Comparison of ENCODE assay signal across 21 cellular contexts in genomic region chr7:70306173-70306572, GRCh38.
DNase-seq lines count a peak whose midpoint lies in the region; ATAC-seq, FAIRE-seq and TF ChIP-seq lines count a peak whose summit lies in the region.
"Had no signal": no experiment of that assay in that cellular context is flagged by ENCODE, and none has a peak within 500 bp of the region (broad histone marks: within the 10 kb centered on the region; RNA-seq: fewer than 3 reads in every experiment).

No MANE protein-coding gene starts in this region.

- H3K4me3 ChIP-seq in GM23338 (no peak overlapping the region), H1 (ENCODE audit: extremely low read depth in 1 of 4, insufficient read depth in 2 of 4, low read depth in 3 of 4, low read length in 4 of 4) (no peak overlapping the region)
- H3K4me3 ChIP-seq: BLaER1 treated with 17β-estradiol and CSF1 and Interleukin-3, amounts not matched to agents 10 nM and 100 nM had no signal

- no peak for FAIRE-seq in H1 (lab: Jason Lieb, UNC)
- FAIRE-seq: D721Med, GM12892, GM19239 had no signal

- POLR2A ChIA-PET in H1 (lab: Charles Lee; ENCODE audit: partially characterized antibody), result no interaction called here

- H2BK120ac ChIP-seq in H1 (replicated peaks; ENCODE audit: low read depth, low read length), result no peak overlapping the region

- no peak overlapping the region; the same call in 2 of the 3 replicates for H3K4me3 Mint-ChIP-seq in GM23338
- H3K4me3 Mint-ChIP-seq in endothelial cell (ENCODE audit: unreplicated experiment), result no peak overlapping the region
- H3K4me3 Mint-ChIP-seq in activated CD8-positive, alpha-beta memory T cell treated with anti-CD3 and anti-CD28 coated beads, Interleukin-2, amount 10 ng/mL, durations not matched to agents 7 days and 5 days, result no peak overlapping the region
- H3K4me3 Mint-ChIP-seq: CD14-positive monocyte; CD4-positive, alpha-beta T cell; CD8-positive, alpha-beta memory T cell had no signal

- no peak overlapping the region for H4K91ac ChIP-seq in H1 (replicated peaks; ENCODE audit: insufficient read length, low read length)

- no peak for TF ChIP-seq RAD21 in H1 (IDR thresholded peaks at IDR 0.05 in 1 of 2, conservative IDR thresholded peaks at IDR 0.05 in 1 of 2; ENCODE audit: low read depth in 2 of 2, low read length in 2 of 2)

- WGBS in H1 (ENCODE audit: extremely low coverage in 1 of 2, insufficient coverage in 1 of 2, insufficient read length in 1 of 2, insufficient replicate concordance in 2 of 2, low coverage in 1 of 2, low lambda C conversion rate in 2 of 2, missing lambda C conversion rate in 1 of 2), 2 experiments, result 89% methylated on average over 2 of the region's 2 CpGs; no CpG with 5 or more reads in 1 of the 2 experiments

- no peaks in the 10 kb centered on the region for H4K20me1 ChIP-seq in GM23338 (replicated peaks; ENCODE audit: insufficient read depth)
- no peaks in the 10 kb centered on the region for H4K20me1 ChIP-seq in H1 (replicated peaks in 1 of 2; ENCODE audit: control insufficient read depth in 1 of 2, insufficient read depth in 2 of 2, low read length in 2 of 2)

- H3K9me3 Mint-ChIP-seq in GM23338 (no peaks in the 10 kb centered on the region), endothelial cell (ENCODE audit: unreplicated experiment) (no peaks in the 10 kb centered on the region)
- H3K9me3 Mint-ChIP-seq in activated CD8-positive, alpha-beta memory T cell treated with anti-CD3 and anti-CD28 coated beads, Interleukin-2, amount 10 ng/mL, durations not matched to agents 7 days and 5 days (ENCODE audit: low read depth), result peaks cover 2% of the 10 kb centered on the region
- H3K9me3 Mint-ChIP-seq: CD4-positive, alpha-beta T cell; CD8-positive, alpha-beta memory T cell had no signal

- no peak overlapping the region for H3K56ac ChIP-seq in H1 (replicated peaks; ENCODE audit: insufficient read length, low read depth, low read length)

- H3K23me2 ChIP-seq in H1 (ENCODE audit: low read depth, low read length), result no peaks in the 10 kb centered on the region

- H3K9me2 ChIP-seq in GM23338 (ENCODE audit: insufficient read depth), result no peaks in the 10 kb centered on the region

- no peaks in the 10 kb centered on the region for H3K79me1 ChIP-seq in H1 (ENCODE audit: low read depth, low read length)

- no peaks in the 10 kb centered on the region for H3F3A ChIP-seq in GM23338 (replicated peaks; ENCODE audit: low read depth)

- H3K79me2 ChIP-seq in GM23338 (replicated peaks; ENCODE audit: insufficient read depth) (no peaks in the 10 kb centered on the region), H1 (ENCODE audit: control insufficient read depth in 1 of 2, insufficient read depth in 2 of 2, low read length in 2 of 2) (no peaks in the 10 kb centered on the region)

- H3K27me3 Mint-ChIP-seq in GM23338 (ENCODE audit: insufficient read depth, low read depth, poor library complexity) (peaks cover 2% of the 10 kb centered on the region), endothelial cell (ENCODE audit: unreplicated experiment) (no peaks in the 10 kb centered on the region)
- peaks cover 5% of the 10 kb centered on the region for H3K27me3 Mint-ChIP-seq in activated CD8-positive, alpha-beta memory T cell treated with anti-CD3 and anti-CD28 coated beads, Interleukin-2, amount 10 ng/mL, durations not matched to agents 7 days and 5 days
- H3K27me3 Mint-ChIP-seq: CD4-positive, alpha-beta T cell; CD8-positive, alpha-beta memory T cell had no signal

- H4K5ac ChIP-seq in H1 (ENCODE audit: insufficient read length, low read depth, low read length), result no peak overlapping the region

- H3K27ac Mint-ChIP-seq in GM23338 (no peak overlapping the region), endothelial cell (ENCODE audit: unreplicated experiment) (no peak overlapping the region)
- no peak overlapping the region for H3K27ac Mint-ChIP-seq in activated CD8-positive, alpha-beta memory T cell treated with anti-CD3 and anti-CD28 coated beads, Interleukin-2, amount 10 ng/mL, durations not matched to agents 7 days and 5 days
- H3K27ac Mint-ChIP-seq: CD4-positive, alpha-beta T cell; CD8-positive, alpha-beta memory T cell had no signal

- CTCF ChIA-PET in H1 (lab: Charles Lee; ENCODE audit: partially characterized antibody), result interaction anchor here (0.5 kb wide), 1 partner anchor 508 kb away, joined by 4 read pairs; no protein-coding TSS in a partner anchor
- CTCF ChIA-PET in activated CD8-positive, alpha-beta memory T cell treated with anti-CD3 and anti-CD28 coated beads, Interleukin-2, amount 10 ng/mL, durations not matched to agents 7 days and 5 days (lab: Charles Lee), result no interaction called here

- H2BK5ac ChIP-seq in H1 (ENCODE audit: low read depth, low read length), result no peak overlapping the region

- H3K27me3 ChIP-seq in GM23338 (ENCODE audit: insufficient read depth) (no peaks in the 10 kb centered on the region), H1 (replicated peaks in 1 of 4; ENCODE audit: control insufficient read depth in 3 of 4, extremely low read depth in 1 of 4, insufficient read depth in 3 of 4, low read length in 3 of 4) (no peaks in the 10 kb centered on the region)
- H3K27me3 ChIP-seq: BE2C; BLaER1 treated with 17β-estradiol and CSF1 and Interleukin-3, amounts not matched to agents 10 nM and 100 nM had no signal

- no peak overlapping the region for H3K18ac ChIP-seq in H1 (ENCODE audit: extremely low read depth, low read length)

- no peak for ATAC-seq in GM23338
- no peak for ATAC-seq in activated CD8-positive, alpha-beta memory T cell treated with anti-CD3 and anti-CD28 coated beads, Interleukin-2, amount 10 ng/mL, durations not matched to agents 7 days and 5 days

- no peak overlapping the region for H2BK15ac ChIP-seq in H1 (ENCODE audit: low read length)

- H3K36me3 ChIP-seq in GM23338 (ENCODE audit: insufficient read depth) (no peaks in the 10 kb centered on the region), H1 (ENCODE audit: control insufficient read depth in 2 of 4, insufficient read depth in 4 of 4, low read length in 3 of 4) (no peaks in the 10 kb centered on the region)
- H3K36me3 ChIP-seq: BE2C; BLaER1 treated with 17β-estradiol and CSF1 and Interleukin-3, amounts not matched to agents 10 nM and 100 nM had no signal

- H3K4me1 ChIP-seq in GM23338 (ENCODE audit: insufficient read depth), result no peaks in the 10 kb centered on the region
- no peaks in the 10 kb centered on the region for H3K4me1 ChIP-seq in H1 (replicated peaks in 1 of 4; ENCODE audit: control insufficient read depth in 3 of 4, insufficient read depth in 4 of 4, low read length in 3 of 4)
- H3K4me1 ChIP-seq: BE2C had no signal

- no peak overlapping the region for H2BK20ac ChIP-seq in H1 (ENCODE audit: low read length)

- H3K4me1 Mint-ChIP-seq in GM23338 (no peaks in the 10 kb centered on the region), endothelial cell (ENCODE audit: unreplicated experiment) (peaks cover 22% of the 10 kb centered on the region)
- H3K4me1 Mint-ChIP-seq in activated CD8-positive, alpha-beta memory T cell treated with anti-CD3 and anti-CD28 coated beads, Interleukin-2, amount 10 ng/mL, durations not matched to agents 7 days and 5 days, result peaks cover 21% of the 10 kb centered on the region
- H3K4me1 Mint-ChIP-seq: CD14-positive monocyte had no signal

- H3K4me2 ChIP-seq in GM23338, result no peak overlapping the region
- H3K4me2 ChIP-seq in H1 (ENCODE audit: insufficient read depth in 1 of 2, low read depth in 2 of 2, low read length in 2 of 2), result no peak overlapping the region
- H3K4me2 ChIP-seq: BLaER1 treated with 17β-estradiol and CSF1 and Interleukin-3, amounts not matched to agents 10 nM and 100 nM had no signal

- H2AFZ ChIP-seq in GM23338 (no peak overlapping the region), H1 (ENCODE audit: low read length) (no peak overlapping the region)

- H4K8ac ChIP-seq in H1 (ENCODE audit: extremely low read depth, insufficient read depth, low read length), result no peak overlapping the region

- peak; percentile 88 for DNase-seq in DMS 273 (lab: John Stamatoyannopoulos, UW; ENCODE audit: unreplicated experiment)
- peak; percentile 8 for DNase-seq in GM23338 (ENCODE audit: low spot score)
- DNase-seq in H1 (ENCODE audit: low read depth in 1 of 2, low spot score in 2 of 2), result no peak
- peak; percentile 5 for DNase-seq in myocyte (ENCODE audit: low read depth)
- DNase-seq in NCI-H2029 treated with DMSO at 0.1 percent for 48 hours (lab: John Stamatoyannopoulos, UW), result no peak
- DNase-seq in endothelial cell (ENCODE audit: low spot score), result no peak
- no peak for DNase-seq in activated CD8-positive, alpha-beta memory T cell treated with anti-CD3 and anti-CD28 coated beads, Interleukin-2, amount 10 ng/mL, durations not matched to agents 7 days and 5 days
- DNase-seq: BE2C; CD4-positive, alpha-beta T cell; CD8-positive, alpha-beta memory T cell; DMS153; DMS79 treated with DMSO at 0.1 percent for 48 hours; GF-D8; GOT3; H7; HCEC 1CT had no signal

- TF ChIP-seq CTCF in GM23338 (conservative IDR thresholded peaks at IDR 0.05; ENCODE audit: low read depth in 2 of 2) (no peak), H1 (IDR thresholded peaks at IDR 0.05; ENCODE audit: control extremely low read depth in 1 of 3, insufficient read depth in 1 of 3, low read depth in 1 of 3, low read length in 3 of 3) (no peak), endothelial cell (IDR thresholded peaks at IDR 0.05; ENCODE audit: unreplicated experiment) (no peak)

- no peak overlapping the region for H2BK12ac ChIP-seq in H1 (ENCODE audit: low read depth, low read length)

- TF ChIP-seq EP300 in H1 (IDR thresholded peaks at IDR 0.05; ENCODE audit: borderline replicate concordance in 1 of 2, low read depth in 2 of 2, low read length in 2 of 2), result no peak

- no peaks in the 10 kb centered on the region for H3K9me3 ChIP-seq in H1 (ENCODE audit: insufficient read depth in 2 of 2, low read depth in 1 of 2, low read length in 1 of 2)
- H3K9me3 ChIP-seq: BE2C had no signal

- no peak overlapping the region for H3K14ac ChIP-seq in H1 (ENCODE audit: insufficient read length)

- H2AK5ac ChIP-seq in H1 (ENCODE audit: low read depth, low read length), result no peak overlapping the region

- H3K27ac ChIP-seq in GM23338 (ENCODE audit: low read depth) (no peak overlapping the region), H1 (ENCODE audit: low read depth, low read length) (no peak overlapping the region)
- H3K27ac ChIP-seq: BLaER1 treated with 17β-estradiol and CSF1 and Interleukin-3, amounts not matched to agents 10 nM and 100 nM had no signal

- H3K36me3 Mint-ChIP-seq in GM23338 (ENCODE audit: low read depth) (no peaks in the 10 kb centered on the region), endothelial cell (ENCODE audit: low read depth, unreplicated experiment) (peaks cover 4% of the 10 kb centered on the region)
- H3K36me3 Mint-ChIP-seq in activated CD8-positive, alpha-beta memory T cell treated with anti-CD3 and anti-CD28 coated beads, Interleukin-2, amount 10 ng/mL, durations not matched to agents 7 days and 5 days, result no peaks in the 10 kb centered on the region
- H3K36me3 Mint-ChIP-seq: CD14-positive monocyte had no signal

- no peak overlapping the region for H3K9ac ChIP-seq in H1 (replicated peaks in 1 of 4; ENCODE audit: extremely low read depth in 1 of 4, low read depth in 3 of 4, low read length in 3 of 4)
- H3K9ac ChIP-seq: BLaER1 treated with 17β-estradiol and CSF1 and Interleukin-3, amounts not matched to agents 10 nM and 100 nM had no signal

- no peak overlapping the region for H3K4ac ChIP-seq in H1 (replicated peaks; ENCODE audit: insufficient read length, low read depth, low read length)

- TF ChIP-seq POLR2A in H1 (IDR thresholded peaks at IDR 0.05; ENCODE audit: control extremely low read depth in 1 of 2, low read depth in 2 of 2, low read length in 2 of 2), result no peak

- H3K23ac ChIP-seq in H1 (ENCODE audit: insufficient read length), result no peak overlapping the region

Comparison
In these comparisons a context has a peak if more than half of its experiments do, and no peak if none do; other contexts are left out.
1. DNase-seq: peak in DMS 273 (single experiment), GM23338 (single experiment) and myocyte (single experiment); none in H1 (0 of 2), NCI-H2029 treated with DMSO at 0.1 percent for 48 hours (single experiment), endothelial cell (single experiment) and activated CD8-positive, alpha-beta memory T cell treated with anti-CD3 and anti-CD28 coated beads, Interleukin-2, amount 10 ng/mL, durations not matched to agents 7 days and 5 days (single experiment).